Comparison of ENCODE assay signal across 13 cellular contexts in genomic region chr3:11391172-11391879, GRCh38.
DNase-seq lines count a peak whose midpoint lies in the region; ATAC-seq and TF ChIP-seq lines count a peak whose summit lies in the region.
"Had no signal": no experiment of that assay in that cellular context is flagged by ENCODE, and none has a peak within 500 bp of the region (broad histone marks: within the 10 kb centered on the region; RNA-seq: fewer than 3 reads in every experiment).

No MANE protein-coding gene starts in this region.

- peaks cover 3 to 27% of the 10 kb centered on the region in 2 donors for H3K4me1 ChIP-seq in mucosa of rectum (ENCODE audit: control insufficient read depth in 2 of 2, insufficient read depth in 2 of 2, low read length in 2 of 2)

- H3K27ac ChIP-seq in mucosa of rectum (ENCODE audit: low read depth in 2 of 2, low read length in 2 of 2): peak overlapping the region in 1 of 2 donors; percentile 24
- H3K27ac ChIP-seq: spleen had no signal

- DNase-seq in A172 (ENCODE audit: low spot score) (peak; percentile 5), HT-29 (ENCODE audit: low spot score) (peak; percentile 20), epithelial cell of proximal tubule (ENCODE audit: low read depth) (no peak), NCI-H524 treated with DMSO at 0.1 percent for 48 hours (lab: John Stamatoyannopoulos, UW) (no peak), MV-4-11 (lab: John Stamatoyannopoulos, UW) (no peak), ureter (ENCODE audit: low spot score) (no peak)
- DNase-seq: activated CD4-positive, alpha-beta T cell treated with anti-CD3 and anti-CD28 coated beads for 48 hours; DND-41; KG1; NCI-H2081; spleen had no signal

- no peak for ATAC-seq in GM18868 (IDR thresholded peaks at IDR 0.05; ENCODE audit: unreplicated experiment)

- no peak overlapping the region for H3K9ac ChIP-seq in mucosa of rectum (ENCODE audit: low read depth in 1 of 2, low read length in 2 of 2)

- H3K9me3 ChIP-seq in mucosa of rectum (ENCODE audit: control insufficient read depth in 2 of 2, low read length in 2 of 2): no peaks in the 10 kb centered on the region
- H3K9me3 ChIP-seq: spleen had no signal

- no peaks in the 10 kb centered on the region for H3K27me3 ChIP-seq in mucosa of rectum (ENCODE audit: control insufficient read depth in 2 of 2, insufficient read depth in 2 of 2, low read length in 2 of 2)
- H3K27me3 ChIP-seq: spleen had no signal

- H3K36me3 ChIP-seq in mucosa of rectum (ENCODE audit: control insufficient read depth in 2 of 2, insufficient read depth in 2 of 2, low read length in 2 of 2): no peaks in the 10 kb centered on the region

- H3K4me3 ChIP-seq in epithelial cell of proximal tubule (ENCODE audit: low read depth, low read length) (peak overlapping the region; percentile 32), mucosa of rectum (ENCODE audit: low read length in 2 of 2) (peak overlapping the region; percentile 20 to 23)
- H3K4me3 ChIP-seq: spleen had no signal

- no peak for TF ChIP-seq CTCF in epithelial cell of proximal tubule (conservative IDR thresholded peaks at IDR 0.05; ENCODE audit: low read depth, low read length)

Comparison
In these comparisons a context has a peak if more than half of its experiments do, and no peak if none do; other contexts are left out.
1. DNase-seq: peak in A172 (single experiment) and HT-29 (single experiment); none in epithelial cell of proximal tubule (single experiment), NCI-H524 treated with DMSO at 0.1 percent for 48 hours (single experiment), MV-4-11 (single experiment) and ureter (single experiment).